Comparison of ENCODE assay signal across 17 cellular contexts in genomic region chr19:51651216-51651846, GRCh38. TPM values are rescaled to one million over a fixed set of nuclear protein-coding genes. Genes with fewer than 3 reads are reported as not detected.
DNase-seq lines count a peak whose midpoint lies in the region; ATAC-seq and TF ChIP-seq lines count a peak whose summit lies in the region.
"Had no signal": no experiment of that assay in that cellular context is flagged by ENCODE, and none has a peak within 500 bp of the region (broad histone marks: within the 10 kb centered on the region; RNA-seq: fewer than 3 reads in every experiment).

No MANE protein-coding gene starts in this region.

- H3K27ac ChIP-seq in left ventricle myocardium inferior (replicated peaks) (no peak overlapping the region), right atrium auricular region (no peak overlapping the region), gastroesophageal sphincter (no peak overlapping the region)
- H3K27ac ChIP-seq: body of pancreas, RWPE1 had no signal

- H3K36me3 ChIP-seq in left ventricle myocardium inferior (no peaks in the 10 kb centered on the region), right atrium auricular region (no peaks in the 10 kb centered on the region), gastroesophageal sphincter (no peaks in the 10 kb centered on the region), HAP-1 (replicated peaks) (no peaks in the 10 kb centered on the region)

- 72 to 85% methylated on average over 6 to 7 of the region's 7 CpGs for WGBS in gastroesophageal sphincter (ENCODE audit: low coverage in 1 of 2), 2 donors

- H3K9me3 ChIP-seq in left ventricle myocardium inferior (replicated peaks) (no peaks in the 10 kb centered on the region), right atrium auricular region (no peaks in the 10 kb centered on the region), gastroesophageal sphincter (no peaks in the 10 kb centered on the region), HAP-1 (no peaks in the 10 kb centered on the region)
- H3K9me3 ChIP-seq: body of pancreas had no signal

- H3K27me3 ChIP-seq in left ventricle myocardium inferior (ENCODE audit: low read depth), result peaks cover 53% of the 10 kb centered on the region
- H3K27me3 ChIP-seq in right atrium auricular region, result no peaks in the 10 kb centered on the region
- H3K27me3 ChIP-seq in gastroesophageal sphincter, result peaks cover 50% of the 10 kb centered on the region
- H3K27me3 ChIP-seq in HAP-1 (ENCODE audit: low read depth), result no peaks in the 10 kb centered on the region
- H3K27me3 ChIP-seq: body of pancreas had no signal

- no peak for TF ChIP-seq EP300 in gastroesophageal sphincter (IDR thresholded peaks at IDR 0.05)

- H3K4me1 ChIP-seq in left ventricle myocardium inferior (no peaks in the 10 kb centered on the region), right atrium auricular region (no peaks in the 10 kb centered on the region), gastroesophageal sphincter (no peaks in the 10 kb centered on the region), HAP-1 (no peaks in the 10 kb centered on the region)
- H3K4me1 ChIP-seq: body of pancreas had no signal

- H3K4me3 ChIP-seq in left ventricle myocardium inferior (no peak overlapping the region), right atrium auricular region (no peak overlapping the region), gastroesophageal sphincter (no peak overlapping the region), HAP-1 (no peak overlapping the region)
- H3K4me3 ChIP-seq: body of pancreas, K562 had no signal

- in situ Hi-C loops in HAP-1 (cut with MboI; ENCODE audit: low sequenced_read_pairs), result loop anchor here (25.0 kb wide), 2 partner anchors 189 to 489 kb away; partner anchors contain the start of gene SIGLEC8

- intact Hi-C loops in left ventricle myocardium inferior (cut with micrococcal nuclease), result no loop called here

- peak; percentile 16 for ATAC-seq in gastroesophageal sphincter
- ATAC-seq: body of pancreas, K562 had no signal

- TF ChIP-seq CTCF in left ventricle myocardium inferior (IDR thresholded peaks at IDR 0.05; ENCODE audit: borderline replicate concordance) (no peak), right atrium auricular region (IDR thresholded peaks at IDR 0.05) (no peak), gastroesophageal sphincter (IDR thresholded peaks at IDR 0.05) (no peak)

- DNase-seq in left ventricle myocardium inferior, result peak; percentile 16
- no peak for DNase-seq in right atrium auricular region (ENCODE audit: low spot score)
- peak; percentile 84 for DNase-seq in NOMO-1 treated with dmso at 0.1 percent for 144 hours (lab: John Stamatoyannopoulos, UW; ENCODE audit: unreplicated experiment)
- DNase-seq in H4 (ENCODE audit: low spot score), result no peak
- no peak for DNase-seq in DMS 273 treated with DMSO at 0.1 percent for 48 hours (lab: John Stamatoyannopoulos, UW)
- DNase-seq in HAP-1 (ENCODE audit: low spot score in 2 of 2), result no peak
- DNase-seq in activated CD8-positive, alpha-beta memory T cell treated with anti-CD3 and anti-CD28 coated beads, Interleukin-2, amount 50 U/mL, for 48 hours, result no peak
- DNase-seq: Calu3, mesenchymal stem cell, NCI-H1694, NCI-H510A treated with DMSO at 0.1 percent for 48 hours, occipital lobe had no signal

- no peak for TF ChIP-seq POLR2A in gastroesophageal sphincter (IDR thresholded peaks at IDR 0.05)

RNA-seq across cellular contexts. Expression of gene SIGLEC14, which starts 4.7 kb away (rescaled TPM):
- total RNA-seq in left ventricle myocardium inferior, result 0.33 TPM
- total RNA-seq in right atrium auricular region, result under 1 TPM; 0.26 to 0.31 TPM
- total RNA-seq in gastroesophageal sphincter, result 1 to 10 TPM in 2 of 4 donors, under 1 TPM in 1, not detected in 1; 0.73 to 8.6 (median 1.4) TPM
- not detected in 2 replicates for total RNA-seq in H4 (2014; rRNA removed; shearing (Covaris generic))
- total RNA-seq: body of pancreas, Calu3, K562 had no signal

RNA-seq across cellular contexts. Expression of gene SIGLEC5, which starts 21.1 kb away (rescaled TPM):
- total RNA-seq in left ventricle myocardium inferior, result not detected
- total RNA-seq in right atrium auricular region, result 1 to 10 TPM in 1 of 2 donors, not detected in 1; 1.7 TPM
- under 1 TPM in 2 of 4 donors, not detected in 2; 0.67 to 0.94 TPM for total RNA-seq in gastroesophageal sphincter
- not detected in 2 replicates for total RNA-seq in H4 (2014; rRNA removed; shearing (Covaris generic))
- total RNA-seq: activated CD8-positive, alpha-beta memory T cell treated with anti-CD3 and anti-CD28 coated beads for 36 hours; Calu3; occipital lobe had no signal

RNA-seq across cellular contexts. Expression of gene SPACA6, which starts 41.8 kb away (rescaled TPM):
- 11.8 TPM for total RNA-seq in left ventricle myocardium inferior
- 1 to 10 TPM; 3.7 to 6.4 TPM for total RNA-seq in right atrium auricular region
- 10 to 100 TPM in 3 of 4 donors, 1 to 10 TPM in 1; 6.3 to 29.7 (median 18.3) TPM for total RNA-seq in gastroesophageal sphincter
- 4.2 and 8.2 TPM in 2 replicates for total RNA-seq in H4 (2014; rRNA removed; shearing (Covaris generic))

Comparison
In these comparisons a context has a peak if more than half of its experiments do, and no peak if none do; other contexts are left out.
1. DNase-seq: peak in left ventricle myocardium inferior (single experiment) and NOMO-1 treated with dmso at 0.1 percent for 144 hours (single experiment); none in right atrium auricular region (single experiment), H4 (single experiment), DMS 273 treated with DMSO at 0.1 percent for 48 hours (single experiment), HAP-1 (0 of 2) and activated CD8-positive, alpha-beta memory T cell treated with anti-CD3 and anti-CD28 coated beads, Interleukin-2, amount 50 U/mL, for 48 hours (single experiment).